In genomic region chr11:9461068-9461759, GRCh38 we compare ENCODE assay signal across 8 cellular contexts. TPM values are rescaled to one million over a fixed set of nuclear protein-coding genes. Genes with fewer than 3 reads are reported as not detected.
DNase-seq lines count a peak whose midpoint lies in the region; ATAC-seq and TF ChIP-seq lines count a peak whose summit lies in the region.

No MANE protein-coding gene starts in this region.

- TF ChIP-seq POLR2A in GM15510 (IDR thresholded peaks at IDR 0.05; ENCODE audit: borderline replicate concordance, extremely low read depth, insufficient read length) (peak; percentile 97), vagina (IDR thresholded peaks at IDR 0.05) (peak in 1 of 2 donors; percentile 76)

- H3K27ac ChIP-seq in ascending aorta: peak overlapping the region; percentile 96 to 99
- peak overlapping the region; percentile 100 for H3K27ac ChIP-seq in right cardiac atrium (ENCODE audit: low read length)
- H3K27ac ChIP-seq in vagina: peak overlapping the region; percentile 97

- H3K4me1 ChIP-seq in ascending aorta (peaks cover 5 to 21% of the 10 kb centered on the region in 2 donors), right cardiac atrium (ENCODE audit: control insufficient read depth, insufficient read depth, low read length) (no peaks in the 10 kb centered on the region), vagina (peaks cover 23% of the 10 kb centered on the region)

- H3K27me3 ChIP-seq in ascending aorta (no peaks in the 10 kb centered on the region), right cardiac atrium (ENCODE audit: control insufficient read depth, insufficient read depth) (no peaks in the 10 kb centered on the region), vagina (no peaks in the 10 kb centered on the region)

- WGBS in right cardiac atrium: under 1% methylated on average over 57 of the region's 57 CpGs

- H3K4me3 ChIP-seq in ascending aorta: peak overlapping the region; percentile 81 to 89
- peak overlapping the region; percentile 86 for H3K4me3 ChIP-seq in right cardiac atrium (ENCODE audit: low read length)
- H3K4me3 ChIP-seq in vagina: peak overlapping the region; percentile 57 to 82

- H3K9me3 ChIP-seq in ascending aorta: no peaks in the 10 kb centered on the region
- H3K9me3 ChIP-seq in right cardiac atrium (ENCODE audit: control insufficient read depth, low read length): no peaks in the 10 kb centered on the region
- no peaks in the 10 kb centered on the region for H3K9me3 ChIP-seq in vagina

- peak overlapping the region; percentile 98 for H3K27ac Mint-ChIP-seq in T-helper 1 cell treated with Interleukin-12 subunit alpha and Interleukin-12 subunit beta and Interleukin-4 antibody, amounts not matched to agents 30 μg/mL and 1 μg/mL, for 36 hours

- peaks cover 19% of the 10 kb centered on the region for H3K4me1 Mint-ChIP-seq in T-helper 1 cell treated with Interleukin-12 subunit alpha and Interleukin-12 subunit beta and Interleukin-4 antibody, amounts not matched to agents 30 μg/mL and 1 μg/mL, for 36 hours (ENCODE audit: low read depth)

- intact Hi-C loops in ascending aorta (cut with DNase I) (loop anchor here (2.0 to 5.0 kb wide), 4 partner anchors 76 to 194 kb away; partner anchors contain the start of genes DENND5A, IPO7 and WEE1), right cardiac atrium (cut with DNase I) (no loop called here), vagina (cut with DNase I) (no loop called here)

- no peaks in the 10 kb centered on the region for H3K9me3 Mint-ChIP-seq in T-helper 1 cell treated with Interleukin-12 subunit alpha and Interleukin-12 subunit beta and Interleukin-4 antibody, amounts not matched to agents 30 μg/mL and 1 μg/mL, for 36 hours

- DNase-seq in NCI-H1417 treated with DMSO at 0.1 percent for 48 hours (lab: John Stamatoyannopoulos, UW): peak; percentile 78
- peak; percentile 55 to 94 for DNase-seq in ascending aorta (ENCODE audit: low spot score in 2 of 2)
- peak; percentile 95 to 96 (median 96) for DNase-seq in right cardiac atrium
- peak; percentile 94 for DNase-seq in putamen (ENCODE audit: low spot score)
- DNase-seq in vagina (ENCODE audit: extremely low spot score in 2 of 2): peak in 1 of 2 donors; percentile 94

- H3K36me3 ChIP-seq in ascending aorta (no peaks in the 10 kb centered on the region), vagina (no peaks in the 10 kb centered on the region)

- H3K4me3 Mint-ChIP-seq in T-helper 1 cell treated with Interleukin-12 subunit alpha and Interleukin-12 subunit beta and Interleukin-4 antibody, amounts not matched to agents 30 μg/mL and 1 μg/mL, for 36 hours: peak overlapping the region; percentile 98

- TF ChIP-seq CTCF in ascending aorta (IDR thresholded peaks at IDR 0.05) (peak in 1 of 3 experiments; percentile 45), vagina (IDR thresholded peaks at IDR 0.05) (no peak)

- H3K27me3 Mint-ChIP-seq in T-helper 1 cell treated with Interleukin-12 subunit alpha and Interleukin-12 subunit beta and Interleukin-4 antibody, amounts not matched to agents 30 μg/mL and 1 μg/mL, for 36 hours (ENCODE audit: low read depth): no peaks in the 10 kb centered on the region

- ATAC-seq in HG02763 (IDR thresholded peaks at IDR 0.05; ENCODE audit: unreplicated experiment): peak; percentile 47
- peak; percentile 87 to 91 for ATAC-seq in right cardiac atrium

- H3K36me3 Mint-ChIP-seq in T-helper 1 cell treated with Interleukin-12 subunit alpha and Interleukin-12 subunit beta and Interleukin-4 antibody, amounts not matched to agents 30 μg/mL and 1 μg/mL, for 36 hours (ENCODE audit: low read depth): peaks cover 14% of the 10 kb centered on the region

RNA-seq across cellular contexts. Expression of gene ZNF143, which starts 0.4 kb away (rescaled TPM):
- total RNA-seq in ascending aorta (2.7 TPM), right cardiac atrium (10 to 100 TPM; 19.3 to 30.6 (median 26.9) TPM), vagina (36.6 TPM)
- 13.9 TPM for polyA plus RNA-seq in right cardiac atrium
